ENCODE assay signal across 1 cellular context in the genomic region with DNA sequence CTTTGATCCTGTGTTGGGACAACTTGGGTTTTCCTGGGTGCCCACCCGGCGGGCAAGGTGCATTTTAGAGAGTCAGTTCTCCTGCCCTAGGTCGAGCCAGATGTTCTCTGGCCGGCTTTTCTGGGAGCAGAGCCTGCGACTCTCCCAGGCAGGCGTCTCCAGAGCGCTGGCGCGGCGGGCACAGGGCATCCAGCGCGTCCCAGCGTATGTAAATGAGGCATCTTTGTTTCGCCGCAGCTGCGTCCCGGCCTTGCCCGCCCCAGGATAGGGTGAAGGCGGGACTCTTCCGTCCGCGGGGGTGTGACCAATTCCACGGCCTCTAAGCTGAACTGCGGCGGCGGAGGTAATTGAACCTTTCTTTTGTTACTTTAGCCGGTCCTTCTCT.
TF ChIP-seq lines count a peak whose summit lies in the region.

No MANE protein-coding gene starts in this region.

TF ChIP-seq in A549, 52 proteins besides CTCF, POLR2A, EP300 and RAD21 (continued from another document):
- TF ChIP-seq, protein P1, sequence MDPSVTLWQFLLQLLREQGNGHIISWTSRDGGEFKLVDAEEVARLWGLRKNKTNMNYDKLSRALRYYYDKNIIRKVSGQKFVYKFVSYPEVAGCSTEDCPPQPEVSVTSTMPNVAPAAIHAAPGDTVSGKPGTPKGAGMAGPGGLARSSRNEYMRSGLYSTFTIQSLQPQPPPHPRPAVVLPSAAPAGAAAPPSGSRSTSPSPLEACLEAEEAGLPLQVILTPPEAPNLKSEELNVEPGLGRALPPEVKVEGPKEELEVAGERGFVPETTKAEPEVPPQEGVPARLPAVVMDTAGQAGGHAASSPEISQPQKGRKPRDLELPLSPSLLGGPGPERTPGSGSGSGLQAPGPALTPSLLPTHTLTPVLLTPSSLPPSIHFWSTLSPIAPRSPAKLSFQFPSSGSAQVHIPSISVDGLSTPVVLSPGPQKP (IDR thresholded peaks at IDR 0.05; ENCODE audit: low read depth, low read length), result no peak
- no peak for TF ChIP-seq FOSB (CRISPR knock-in tag; IDR thresholded peaks at IDR 0.05)
- TF ChIP-seq, protein P2, sequence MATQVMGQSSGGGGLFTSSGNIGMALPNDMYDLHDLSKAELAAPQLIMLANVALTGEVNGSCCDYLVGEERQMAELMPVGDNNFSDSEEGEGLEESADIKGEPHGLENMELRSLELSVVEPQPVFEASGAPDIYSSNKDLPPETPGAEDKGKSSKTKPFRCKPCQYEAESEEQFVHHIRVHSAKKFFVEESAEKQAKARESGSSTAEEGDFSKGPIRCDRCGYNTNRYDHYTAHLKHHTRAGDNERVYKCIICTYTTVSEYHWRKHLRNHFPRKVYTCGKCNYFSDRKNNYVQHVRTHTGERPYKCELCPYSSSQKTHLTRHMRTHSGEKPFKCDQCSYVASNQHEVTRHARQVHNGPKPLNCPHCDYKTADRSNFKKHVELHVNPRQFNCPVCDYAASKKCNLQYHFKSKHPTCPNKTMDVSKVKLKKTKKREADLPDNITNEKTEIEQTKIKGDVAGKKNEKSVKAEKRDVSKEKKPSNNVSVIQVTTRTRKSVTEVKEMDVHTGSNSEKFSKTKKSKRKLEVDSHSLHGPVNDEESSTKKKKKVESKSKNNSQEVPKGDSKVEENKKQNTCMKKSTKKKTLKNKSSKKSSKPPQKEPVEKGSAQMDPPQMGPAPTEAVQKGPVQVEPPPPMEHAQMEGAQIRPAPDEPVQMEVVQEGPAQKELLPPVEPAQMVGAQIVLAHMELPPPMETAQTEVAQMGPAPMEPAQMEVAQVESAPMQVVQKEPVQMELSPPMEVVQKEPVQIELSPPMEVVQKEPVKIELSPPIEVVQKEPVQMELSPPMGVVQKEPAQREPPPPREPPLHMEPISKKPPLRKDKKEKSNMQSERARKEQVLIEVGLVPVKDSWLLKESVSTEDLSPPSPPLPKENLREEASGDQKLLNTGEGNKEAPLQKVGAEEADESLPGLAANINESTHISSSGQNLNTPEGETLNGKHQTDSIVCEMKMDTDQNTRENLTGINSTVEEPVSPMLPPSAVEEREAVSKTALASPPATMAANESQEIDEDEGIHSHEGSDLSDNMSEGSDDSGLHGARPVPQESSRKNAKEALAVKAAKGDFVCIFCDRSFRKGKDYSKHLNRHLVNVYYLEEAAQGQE (IDR thresholded peaks at IDR 0.05), result no peak
- TF ChIP-seq PHF8 (IDR thresholded peaks at IDR 0.05; ENCODE audit: borderline replicate concordance, low read depth), result no peak
- TF ChIP-seq, protein P3, sequence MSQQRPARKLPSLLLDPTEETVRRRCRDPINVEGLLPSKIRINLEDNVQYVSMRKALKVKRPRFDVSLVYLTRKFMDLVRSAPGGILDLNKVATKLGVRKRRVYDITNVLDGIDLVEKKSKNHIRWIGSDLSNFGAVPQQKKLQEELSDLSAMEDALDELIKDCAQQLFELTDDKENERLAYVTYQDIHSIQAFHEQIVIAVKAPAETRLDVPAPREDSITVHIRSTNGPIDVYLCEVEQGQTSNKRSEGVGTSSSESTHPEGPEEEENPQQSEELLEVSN (IDR thresholded peaks at IDR 0.05; ENCODE audit: borderline replicate concordance, low read depth), result no peak
- no peak for TF ChIP-seq CEBPB (IDR thresholded peaks at IDR 0.05)
- TF ChIP-seq CHD4 (IDR thresholded peaks at IDR 0.05; ENCODE audit: borderline replicate concordance), result no peak
- TF ChIP-seq, protein P4, sequence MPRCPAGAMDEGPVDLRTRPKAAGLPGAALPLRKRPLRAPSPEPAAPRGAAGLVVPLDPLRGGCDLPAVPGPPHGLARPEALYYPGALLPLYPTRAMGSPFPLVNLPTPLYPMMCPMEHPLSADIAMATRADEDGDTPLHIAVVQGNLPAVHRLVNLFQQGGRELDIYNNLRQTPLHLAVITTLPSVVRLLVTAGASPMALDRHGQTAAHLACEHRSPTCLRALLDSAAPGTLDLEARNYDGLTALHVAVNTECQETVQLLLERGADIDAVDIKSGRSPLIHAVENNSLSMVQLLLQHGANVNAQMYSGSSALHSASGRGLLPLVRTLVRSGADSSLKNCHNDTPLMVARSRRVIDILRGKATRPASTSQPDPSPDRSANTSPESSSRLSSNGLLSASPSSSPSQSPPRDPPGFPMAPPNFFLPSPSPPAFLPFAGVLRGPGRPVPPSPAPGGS (IDR thresholded peaks at IDR 0.05), result no peak
- TF ChIP-seq TP53 (CRISPR knock-in tag; IDR thresholded peaks at IDR 0.05), result no peak
- no peak for TF ChIP-seq ZC3H11A (IDR thresholded peaks at IDR 0.05)
- TF ChIP-seq SMC3 (IDR thresholded peaks at IDR 0.05), result no peak
- no peak for TF ChIP-seq MYC (IDR thresholded peaks at IDR 0.05; ENCODE audit: borderline replicate concordance, low read length)
- TF ChIP-seq JUNB (IDR thresholded peaks at IDR 0.05), result no peak
- TF ChIP-seq MAZ (IDR thresholded peaks at IDR 0.05; ENCODE audit: borderline replicate concordance, low read depth, low read length), result no peak
